15 cellular contexts compared by ENCODE assay signal in the genomic region with DNA sequence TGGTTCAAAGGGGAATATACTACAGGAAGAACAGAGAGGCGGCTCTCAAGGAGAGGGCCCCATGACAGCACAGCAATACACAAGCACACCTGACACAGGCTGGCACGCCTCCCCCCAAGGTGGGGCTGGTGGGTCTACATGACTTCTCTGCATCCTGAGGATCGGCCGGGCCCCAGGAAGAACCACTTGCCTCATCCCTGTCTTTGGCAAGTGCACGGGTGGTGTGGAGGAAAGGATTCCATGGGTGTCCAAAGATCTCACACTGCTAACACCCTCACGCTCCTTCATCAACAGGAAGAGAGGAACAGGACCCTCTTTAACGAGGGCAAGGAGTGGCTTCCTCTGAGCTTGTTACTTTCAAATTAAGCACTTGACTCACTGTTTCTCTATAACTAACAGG. TPM values are rescaled to one million over a fixed set of nuclear protein-coding genes. Genes with fewer than 3 reads are reported as not detected.
DNase-seq lines count a peak whose midpoint lies in the region; ATAC-seq lines count a peak whose summit lies in the region.
"Had no signal": no experiment of that assay in that cellular context is flagged by ENCODE, and none has a peak within 500 bp of the region (broad histone marks: within the 10 kb centered on the region; RNA-seq: fewer than 3 reads in every experiment).

No MANE protein-coding gene starts in this region.

- peak; percentile 50 for DNase-seq in activated T-cell treated with anti-CD3 and anti-CD28 coated beads, Interleukin-2, amount 50 U/mL, for 1 hour
- no peak for DNase-seq in activated T-cell treated with anti-CD3 and anti-CD28 coated beads, Interleukin-2, amount 50 U/mL, for 48 hours
- DNase-seq in activated CD4-positive, alpha-beta memory T cell treated with anti-CD3 and anti-CD28 coated beads, Interleukin-2, amount 10 ng/mL, durations not matched to agents 7 days and 5 days: no peak
- DNase-seq in DMS 273 (lab: John Stamatoyannopoulos, UW; ENCODE audit: unreplicated experiment): no peak
- no peak for DNase-seq in GM19240 (ENCODE audit: insufficient read length, low spot score)
- DNase-seq: heart right ventricle, NCI-H2171 treated with DMSO at 0.1 percent for 48 hours, nephron progenitor cell, PC-3 had no signal

- peaks cover 0 to 5% of the 10 kb centered on the region in 2 donors for H3K4me1 ChIP-seq in esophagus (ENCODE audit: control insufficient read depth in 2 of 2, insufficient read depth in 2 of 2, low read length in 1 of 2)
- peaks cover 46% of the 10 kb centered on the region for H3K4me1 ChIP-seq in thymus (ENCODE audit: control insufficient read depth, insufficient read depth, low read length)

- peak overlapping the region; percentile 74 for H3K4me3 Mint-ChIP-seq in activated CD4-positive, alpha-beta memory T cell treated with anti-CD3 and anti-CD28 coated beads, Interleukin-2, amount 10 ng/mL, durations not matched to agents 7 days and 5 days
- H3K4me3 Mint-ChIP-seq: nephron progenitor cell had no signal

- H3K27me3 ChIP-seq in esophagus (ENCODE audit: control insufficient read depth in 1 of 2, insufficient read depth in 2 of 2, low read length in 2 of 2) (no peaks in the 10 kb centered on the region), thymus (ENCODE audit: control insufficient read depth, insufficient read depth) (no peaks in the 10 kb centered on the region)
- H3K27me3 ChIP-seq: heart right ventricle had no signal

- H3K27ac ChIP-seq in esophagus (ENCODE audit: low read depth in 2 of 2, low read length in 1 of 2) (peak overlapping the region; percentile 24 to 50), thymus (ENCODE audit: low read depth) (peak overlapping the region; percentile 91)

- peaks cover 93% of the 10 kb centered on the region for H3K4me1 Mint-ChIP-seq in activated CD4-positive, alpha-beta memory T cell treated with anti-CD3 and anti-CD28 coated beads, Interleukin-2, amount 10 ng/mL, durations not matched to agents 7 days and 5 days
- H3K4me1 Mint-ChIP-seq: nephron progenitor cell had no signal

- H3K36me3 ChIP-seq in esophagus (ENCODE audit: control insufficient read depth in 2 of 2, insufficient read depth in 2 of 2, low read length in 1 of 2) (peaks cover 8 to 47% of the 10 kb centered on the region in 2 donors), thymus (ENCODE audit: control insufficient read depth, insufficient read depth) (peaks cover 62% of the 10 kb centered on the region)

- no peaks in the 10 kb centered on the region for H3K27me3 Mint-ChIP-seq in activated CD4-positive, alpha-beta memory T cell treated with anti-CD3 and anti-CD28 coated beads, Interleukin-2, amount 10 ng/mL, durations not matched to agents 7 days and 5 days

- H3K27ac Mint-ChIP-seq in activated CD4-positive, alpha-beta memory T cell treated with anti-CD3 and anti-CD28 coated beads, Interleukin-2, amount 10 ng/mL, durations not matched to agents 7 days and 5 days: peak overlapping the region; percentile 98
- H3K27ac Mint-ChIP-seq: nephron progenitor cell had no signal

- peaks cover 86% of the 10 kb centered on the region for H3K36me3 Mint-ChIP-seq in activated CD4-positive, alpha-beta memory T cell treated with anti-CD3 and anti-CD28 coated beads, Interleukin-2, amount 10 ng/mL, durations not matched to agents 7 days and 5 days (ENCODE audit: low read depth)

- H3K4me3 ChIP-seq in esophagus (ENCODE audit: low read depth in 1 of 2, low read length in 2 of 2): no peak overlapping the region
- peak overlapping the region; percentile 8 for H3K4me3 ChIP-seq in thymus (ENCODE audit: low read length)
- H3K4me3 ChIP-seq: heart right ventricle had no signal

- H3K9me3 Mint-ChIP-seq in activated CD4-positive, alpha-beta memory T cell treated with anti-CD3 and anti-CD28 coated beads, Interleukin-2, amount 10 ng/mL, durations not matched to agents 7 days and 5 days: no peaks in the 10 kb centered on the region
- H3K9me3 Mint-ChIP-seq: nephron progenitor cell had no signal

- no peaks in the 10 kb centered on the region for H3K9me3 ChIP-seq in esophagus (ENCODE audit: control insufficient read depth in 2 of 2, insufficient read depth in 1 of 2, low read depth in 1 of 2, low read length in 1 of 2)
- no peaks in the 10 kb centered on the region for H3K9me3 ChIP-seq in thymus (ENCODE audit: control insufficient read depth)
- H3K9me3 ChIP-seq: heart right ventricle had no signal

- no peak for ATAC-seq in GM21717 (IDR thresholded peaks at IDR 0.05; ENCODE audit: unreplicated experiment)
- ATAC-seq: heart right ventricle, PC-3 had no signal

- 60 to 68% methylated on average over 7 of the region's 7 CpGs for WGBS in esophagus, 2 donors
- WGBS in thymus: 64% methylated on average over 7 of the region's 7 CpGs

- POLR2A ChIA-PET in activated CD4-positive, alpha-beta memory T cell treated with anti-CD3 and anti-CD28 coated beads, Interleukin-2, amount 10 ng/mL, durations not matched to agents 7 days and 5 days (lab: Charles Lee): interaction anchor here (0.9 to 21.3 kb wide), 12 partner anchors 7 to 127 kb away, joined by 3 to 298 read pairs (median 34); partner anchors contain the start of genes CD27, GAPDH, MRPL51 and TAPBPL

- CTCF ChIA-PET in activated CD4-positive, alpha-beta memory T cell treated with anti-CD3 and anti-CD28 coated beads, Interleukin-2, amount 10 ng/mL, durations not matched to agents 7 days and 5 days (lab: Charles Lee): interaction anchor here (0.8 to 4.3 kb wide), 11 partner anchors 8 to 127 kb away, joined by 3 to 36 read pairs (median 4); partner anchors contain the start of gene TAPBPL

RNA-seq across cellular contexts. Expression of gene VAMP1, which starts 7.3 kb away (rescaled TPM):
- total RNA-seq in activated CD4-positive, alpha-beta memory T cell treated with anti-CD3 and anti-CD28 coated beads, Interleukin-2, amount 10 ng/mL, durations not matched to agents 7 days and 5 days: 10 to 100 TPM; 45.1 to 50.9 TPM
- polyA plus RNA-seq in esophagus (1 to 10 TPM; 4.3 to 6.6 TPM), thymus (17.2 TPM)

RNA-seq across cellular contexts. Expression of gene TAPBPL, which starts 11.4 kb away (rescaled TPM):
- 10 to 100 TPM; 45.0 to 49.0 TPM for total RNA-seq in activated CD4-positive, alpha-beta memory T cell treated with anti-CD3 and anti-CD28 coated beads, Interleukin-2, amount 10 ng/mL, durations not matched to agents 7 days and 5 days
- polyA plus RNA-seq in esophagus (10 to 100 TPM in 1 of 2 donors, 1 to 10 TPM in 1; 8.9 to 11.9 TPM), thymus (28.6 TPM)

RNA-seq across cellular contexts. Expression of gene CD27, which starts 18.5 kb away (rescaled TPM):
- total RNA-seq in activated CD4-positive, alpha-beta memory T cell treated with anti-CD3 and anti-CD28 coated beads, Interleukin-2, amount 10 ng/mL, durations not matched to agents 7 days and 5 days: 10 to 100 TPM; 39.9 to 43.4 TPM
- polyA plus RNA-seq in esophagus: under 1 TPM; 0.84 to 0.98 TPM
- 75.4 TPM for polyA plus RNA-seq in thymus
- total RNA-seq: astrocyte, Daoy, MCF 10A, PC-3 had no signal

RNA-seq across cellular contexts. Expression of gene MRPL51, which starts 29.9 kb away (rescaled TPM):
- 100 to 1,000 TPM; 204 to 208 TPM for total RNA-seq in activated CD4-positive, alpha-beta memory T cell treated with anti-CD3 and anti-CD28 coated beads, Interleukin-2, amount 10 ng/mL, durations not matched to agents 7 days and 5 days
- 100 to 1,000 TPM in 1 of 2 donors, 10 to 100 TPM in 1; 60.7 to 124 TPM for polyA plus RNA-seq in esophagus
- 136 TPM for polyA plus RNA-seq in thymus

RNA-seq across cellular contexts. Expression of gene NCAPD2, which starts 30.7 kb away (rescaled TPM):
- total RNA-seq in activated CD4-positive, alpha-beta memory T cell treated with anti-CD3 and anti-CD28 coated beads, Interleukin-2, amount 10 ng/mL, durations not matched to agents 7 days and 5 days: 100 to 1,000 TPM; 153 to 156 TPM
- polyA plus RNA-seq in esophagus (10 to 100 TPM; 10.2 to 13.7 TPM), thymus (18.8 TPM)

Comparison
In these comparisons a context has a peak if more than half of its experiments do, and no peak if none do; other contexts are left out.
1. RNA of gene CD27, which starts 18.5 kb away (polyA plus RNA-seq): 75.4 TPM in thymus (single experiment); 0.84 to 0.98 TPM in esophagus; every median in the first group is over 10 times any median in the second.